Comparison of ENCODE assay signal across 30 cellular contexts in genomic region chr20:16143596-16143995, GRCh38.
"Had no signal": no experiment of that assay in that cellular context is flagged by ENCODE, and none has a peak within 500 bp of the region (broad histone marks: within the 10 kb centered on the region; RNA-seq: fewer than 3 reads in every experiment).

No MANE protein-coding gene starts in this region.

- H3K4me1 Mint-ChIP-seq: natural killer cell, neural progenitor cell had no signal

- H3K27me3 ChIP-seq: neural progenitor cell, ovary, right lobe of liver, sigmoid colon, spleen, stomach, thyroid gland, tibial nerve, upper lobe of left lung, vagina had no signal

- H3K4me2 ChIP-seq: neural progenitor cell, smooth muscle cell had no signal

- H3K27ac Mint-ChIP-seq: natural killer cell; nephron; neural progenitor cell; progenitor cell of endocrine pancreas; stimulated activated naive B cell treated with anti-CD40 and anti-IgM and Interleukin-4, amounts not matched to agents 10 μg/mL and 1 μg/mL and 100 μg/mL, for 72 hours; stimulated activated naive CD8-positive, alpha-beta T cell treated with anti-CD3 and anti-CD28 coated beads, Interleukin-15, Interleukin-2, amounts not matched to agents 100 ng/mL and 50 ng/mL, for 24 hours had no signal

- H3K27ac ChIP-seq: neural progenitor cell, ovary, parathyroid adenoma, psoas muscle, right lobe of liver, sigmoid colon, skin epidermis, spleen, stomach, thoracic aorta, thyroid gland, tibial nerve, upper lobe of left lung, vagina had no signal

- H3K36me3 ChIP-seq: ovary, right lobe of liver, sigmoid colon, spleen, stomach, thoracic aorta, thyroid gland, tibial nerve, upper lobe of left lung, vagina had no signal

- H3K4me1 ChIP-seq: neural progenitor cell, parathyroid adenoma, psoas muscle, right lobe of liver, sigmoid colon, stomach, thyroid gland, tibial nerve, upper lobe of left lung, vagina had no signal

- H3K4me3 ChIP-seq: neural progenitor cell, ovary, psoas muscle, right lobe of liver, sigmoid colon, skin epidermis, smooth muscle cell, spleen, stomach, thoracic aorta, thyroid gland, tibial nerve, upper lobe of left lung, vagina had no signal

- H3K79me2 ChIP-seq: parathyroid adenoma had no signal

- H3K36me3 Mint-ChIP-seq: natural killer cell, neural progenitor cell had no signal

- DNase-seq: natural killer cell; occipital lobe; ovary; posterior cingulate gyrus; psoas muscle; right cardiac atrium; right lobe of liver; sigmoid colon; spleen; stimulated activated CD4-positive, alpha-beta T cell treated with anti-CD3 and anti-CD28 coated beads, Interleukin-12 subunit alpha, Interleukin-12 subunit beta, amount 100 ng/mL, for 4 hours; stimulated activated CD4-positive, alpha-beta T cell treated with anti-CD3 and anti-CD28 coated beads, Interleukin-1b, Interleukin-23, amount 100 ng/mL, for 48 hours; stimulated activated CD4-positive, alpha-beta T cell treated with anti-CD3 and anti-CD28 coated beads, Interleukin-4, amount 100 ng/mL, for 1 hour; stimulated activated CD4-positive, alpha-beta T cell treated with anti-CD3 and anti-CD28 coated beads, Interleukin-4, amount 100 ng/mL, for 4 hours; stimulated activated CD8-positive, alpha-beta memory T cell treated with anti-CD3 and anti-CD28 coated beads, Interleukin-4, amount 100 ng/mL, for 48 hours; stimulated activated naive B cell treated with anti-CD40 and anti-IgM and Interleukin-4, amounts not matched to agents 10 μg/mL and 1 μg/mL and 100 μg/mL, for 72 hours; stimulated activated naive CD4-positive, alpha-beta T cell treated with Interleukin-2 at 50 U/mL for 16 hours; stomach; thyroid gland; trophoblast cell; upper lobe of left lung had no signal

- H3K4me3 Mint-ChIP-seq: natural killer cell; nephron; neural progenitor cell; stimulated activated naive B cell treated with anti-CD40 and anti-IgM and Interleukin-4, amounts not matched to agents 10 μg/mL and 1 μg/mL and 100 μg/mL, for 72 hours; stimulated activated naive CD8-positive, alpha-beta T cell treated with anti-CD3 and anti-CD28 coated beads, Interleukin-15, Interleukin-2, amounts not matched to agents 100 ng/mL and 50 ng/mL, for 24 hours had no signal

- H3K9me3 ChIP-seq: ovary, psoas muscle, right lobe of liver, sigmoid colon, stomach, thoracic aorta, thyroid gland, upper lobe of left lung, vagina had no signal

- H3K27me3 Mint-ChIP-seq: progenitor cell of endocrine pancreas; stimulated activated naive B cell treated with anti-CD40 and anti-IgM and Interleukin-4, amounts not matched to agents 10 μg/mL and 1 μg/mL and 100 μg/mL, for 72 hours; stimulated activated naive CD8-positive, alpha-beta T cell treated with anti-CD3 and anti-CD28 coated beads, Interleukin-15, Interleukin-2, amounts not matched to agents 100 ng/mL and 50 ng/mL, for 24 hours had no signal

- ATAC-seq: natural killer cell; psoas muscle; right cardiac atrium; right lobe of liver; stimulated activated naive B cell treated with anti-CD40 and anti-IgM and Interleukin-4, amounts not matched to agents 10 μg/mL and 1 μg/mL and 100 μg/mL, for 72 hours had no signal

- H2AFZ ChIP-seq: neural progenitor cell, parathyroid adenoma had no signal

- H3K9ac ChIP-seq: neural progenitor cell, parathyroid adenoma had no signal
